16 cellular contexts compared by ENCODE assay signal in the genomic region with DNA sequence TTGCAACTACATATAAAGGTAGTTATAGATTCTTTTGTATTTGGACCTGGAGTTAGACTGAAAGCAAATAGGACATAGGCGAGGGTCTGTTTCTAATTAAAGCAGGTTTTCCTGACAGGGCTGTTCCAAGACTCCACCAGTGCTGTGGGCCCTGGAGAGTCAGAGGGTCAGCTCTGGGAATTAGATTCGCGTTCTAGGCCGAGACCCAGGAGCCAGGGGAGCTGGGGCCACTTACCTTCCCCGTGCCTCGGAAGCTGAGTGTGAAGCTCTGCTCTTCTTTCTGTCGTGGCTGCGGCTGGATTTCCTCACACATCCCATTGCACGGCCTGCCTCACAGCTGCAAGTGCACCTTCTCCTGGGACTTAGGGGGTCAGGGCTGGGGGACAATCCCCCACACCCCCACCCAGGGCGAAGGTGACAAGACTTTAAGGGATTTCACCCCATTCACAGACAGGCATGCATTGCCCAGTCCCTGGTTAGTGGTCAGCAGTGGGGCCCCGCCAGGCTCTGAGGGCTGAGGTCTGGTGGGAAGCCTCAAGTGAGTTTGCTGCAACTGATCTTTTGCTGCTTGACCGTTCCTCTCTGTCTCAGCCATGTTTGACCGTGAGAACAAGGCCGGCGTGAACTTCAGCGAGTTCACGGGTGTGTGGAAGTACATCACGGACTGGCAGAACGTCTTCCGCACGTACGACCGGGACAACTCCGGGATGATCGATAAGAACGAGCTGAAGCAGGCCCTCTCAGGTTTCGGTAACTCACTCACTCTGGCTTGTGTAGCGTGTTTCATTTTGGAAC.
"Had no signal": no experiment of that assay in that cellular context is flagged by ENCODE, and none has a peak within 500 bp of the region (broad histone marks: within the 10 kb centered on the region; RNA-seq: fewer than 3 reads in every experiment).

No MANE protein-coding gene starts in this region.

- H3K27ac ChIP-seq: gastroesophageal sphincter, left ventricle myocardium inferior, thyroid gland had no signal

- DNase-seq: activated CD4-positive, alpha-beta T cell treated with anti-CD3 and anti-CD28 coated beads, Interleukin-2, amount 50 U/mL, for 1 hour; activated naive CD4-positive, alpha-beta T cell treated with anti-CD3 and anti-CD28 coated beads for 36 hours; central memory CD4-positive, alpha-beta T cell; cortex of kidney; effector memory CD4-positive, alpha-beta T cell; left ventricle myocardium inferior; mesenchymal stem cell; stimulated activated CD4-positive, alpha-beta T cell treated with anti-CD3 and anti-CD28 coated beads, Interleukin-15, amount 100 ng/mL, for 24 hours; stimulated activated CD4-positive, alpha-beta T cell treated with anti-CD3 and anti-CD28 coated beads, Interleukin-4, amount 100 ng/mL, for 4 hours; stimulated activated naive CD8-positive, alpha-beta T cell treated with anti-CD3 and anti-CD28 coated beads, Interleukin-15, amount 100 ng/mL, for 72 hours; T-helper 17 cell; thyroid gland had no signal

- H3K4me3 ChIP-seq: gastroesophageal sphincter, left ventricle myocardium inferior, thyroid gland had no signal

- H3K4me3 Mint-ChIP-seq: activated naive CD4-positive, alpha-beta T cell treated with anti-CD3 and anti-CD28 coated beads for 36 hours; activated T-helper 1 cell treated with anti-CD3 and anti-CD28 coated beads, Interleukin-12 subunit alpha, Interleukin-12 subunit beta, Interleukin-2, Interleukin-4 antibody, amounts not matched to agents 30 ng/mL and 10 ng/mL and 1 ng/mL, durations not matched to agents 14 hours and 24 hours and 36 hours; nephron; stimulated activated naive CD8-positive, alpha-beta T cell treated with anti-CD3 and anti-CD28 coated beads, Interleukin-15, amount 100 ng/mL, for 72 hours; T-helper 17 cell had no signal

- H3K9me3 Mint-ChIP-seq: activated naive CD4-positive, alpha-beta T cell treated with anti-CD3 and anti-CD28 coated beads for 36 hours; activated T-helper 1 cell treated with anti-CD3 and anti-CD28 coated beads, Interleukin-12 subunit alpha, Interleukin-12 subunit beta, Interleukin-2, Interleukin-4 antibody, amounts not matched to agents 30 ng/mL and 10 ng/mL and 1 ng/mL, durations not matched to agents 14 hours and 24 hours and 36 hours; nephron; stimulated activated naive CD8-positive, alpha-beta T cell treated with anti-CD3 and anti-CD28 coated beads, Interleukin-15, amount 100 ng/mL, for 72 hours had no signal

- H3K27me3 Mint-ChIP-seq: stimulated activated naive CD8-positive, alpha-beta T cell treated with anti-CD3 and anti-CD28 coated beads, Interleukin-15, amount 100 ng/mL, for 72 hours; T-helper 17 cell had no signal

- H3K27me3 ChIP-seq: gastroesophageal sphincter, thyroid gland had no signal

- ATAC-seq: gastroesophageal sphincter; stimulated activated naive CD8-positive, alpha-beta T cell treated with anti-CD3 and anti-CD28 coated beads, Interleukin-15, amount 100 ng/mL, for 72 hours; T-helper 17 cell had no signal

- FAIRE-seq: keratinocyte had no signal

- H3K27ac Mint-ChIP-seq: activated naive CD4-positive, alpha-beta T cell treated with anti-CD3 and anti-CD28 coated beads for 36 hours; activated T-helper 1 cell treated with anti-CD3 and anti-CD28 coated beads, Interleukin-12 subunit alpha, Interleukin-12 subunit beta, Interleukin-2, Interleukin-4 antibody, amounts not matched to agents 30 ng/mL and 10 ng/mL and 1 ng/mL, durations not matched to agents 14 hours and 24 hours and 36 hours; nephron; T-helper 17 cell had no signal

- H3K9me3 ChIP-seq: gastroesophageal sphincter, left ventricle myocardium inferior, thyroid gland had no signal
